Comparison of ENCODE assay signal across 1 cellular context in genomic region chr10:32350811-32351342, GRCh38.
TF ChIP-seq lines count a peak whose summit lies in the region.

No MANE protein-coding gene starts in this region.

TF ChIP-seq in SK-N-SH, 30 proteins besides CTCF, POLR2A, EP300 and RAD21 (continued from another document):
- TF ChIP-seq POLR2AphosphoS5 (IDR thresholded peaks at IDR 0.05; ENCODE audit: low read depth, low read length) (no peak), FOXM1 (IDR thresholded peaks at IDR 0.05; ENCODE audit: low read depth) (no peak), ELF1 (IDR thresholded peaks at IDR 0.05) (no peak), ZBTB33 (IDR thresholded peaks at IDR 0.05; ENCODE audit: borderline replicate concordance, low read depth) (no peak), FOSL2 (IDR thresholded peaks at IDR 0.05; ENCODE audit: borderline replicate concordance, low read depth) (no peak), EZH2phosphoT487 (IDR thresholded peaks at IDR 0.05; ENCODE audit: borderline replicate concordance, low read depth) (no peak)
TF ChIP-seq in SK-N-SH: peak in this region for 0.
